In genomic region chr9:3993783-3994182, GRCh38 we compare ENCODE assay signal across 24 cellular contexts.
"Had no signal": no experiment of that assay in that cellular context is flagged by ENCODE, and none has a peak within 500 bp of the region (broad histone marks: within the 10 kb centered on the region; RNA-seq: fewer than 3 reads in every experiment).

No MANE protein-coding gene starts in this region.

- H3K9me3 ChIP-seq: colonic mucosa, right lobe of liver, suprapubic skin had no signal

- H3K36me3 Mint-ChIP-seq: activated naive CD8-positive, alpha-beta T cell treated with anti-CD3 and anti-CD28 coated beads, Interleukin-2, amount 10 ng/mL, durations not matched to agents 7 days and 5 days had no signal

- H3K4me1 Mint-ChIP-seq: activated B cell treated with CpG ODN at 0.5 μM for 24 hours; activated CD4-positive, alpha-beta memory T cell treated with anti-CD3 and anti-CD28 coated beads, Interleukin-2, amount 10 ng/mL, durations not matched to agents 7 days and 5 days; stimulated activated naive CD8-positive, alpha-beta T cell treated with anti-CD3 and anti-CD28 coated beads, Interleukin-15, amount 100 ng/mL, for 72 hours had no signal

- H3K27me3 Mint-ChIP-seq: stimulated activated naive CD8-positive, alpha-beta T cell treated with anti-CD3 and anti-CD28 coated beads, Interleukin-15, amount 100 ng/mL, for 72 hours had no signal

- H3K4me1 ChIP-seq: colonic mucosa, right lobe of liver, suprapubic skin had no signal

- H3K27ac Mint-ChIP-seq: activated B cell treated with CpG ODN at 0.5 μM for 24 hours; activated CD4-positive, alpha-beta memory T cell treated with anti-CD3 and anti-CD28 coated beads, Interleukin-2, amount 10 ng/mL, durations not matched to agents 7 days and 5 days; activated naive CD4-positive, alpha-beta T cell treated with anti-CD3 and anti-CD28 coated beads for 36 hours; activated naive CD8-positive, alpha-beta T cell treated with anti-CD3 and anti-CD28 coated beads, Interleukin-2, amount 10 ng/mL, durations not matched to agents 7 days and 5 days; activated T-cell treated with anti-CD3 and anti-CD28 coated beads, Interleukin-2, amount 50 U/mL, for 72 hours; nephron progenitor cell; stimulated activated naive CD8-positive, alpha-beta T cell treated with anti-CD3 and anti-CD28 coated beads, Interleukin-15, amount 100 ng/mL, for 72 hours had no signal

- ATAC-seq: activated T-cell treated with anti-CD3 and anti-CD28 coated beads, Interleukin-2, amount 50 U/mL, for 72 hours; left colon; stimulated activated naive CD8-positive, alpha-beta T cell treated with anti-CD3 and anti-CD28 coated beads, Interleukin-15, amount 100 ng/mL, for 72 hours had no signal

- H3K27ac ChIP-seq: colonic mucosa, right lobe of liver, skin epidermis, suprapubic skin, tibial nerve had no signal

- H3K4me3 ChIP-seq: colonic mucosa, heart left ventricle, right lobe of liver, skin epidermis, suprapubic skin, tibial nerve had no signal

- DNase-seq: activated B cell treated with CpG ODN at 0.5 μM for 24 hours; activated CD4-positive, alpha-beta memory T cell treated with anti-CD3 and anti-CD28 coated beads, Interleukin-2, amount 10 ng/mL, durations not matched to agents 7 days and 5 days; activated CD4-positive, alpha-beta T cell treated with anti-CD3 and anti-CD28 coated beads for 4 hours; activated effector memory CD4-positive, alpha-beta T cell treated with Interleukin-2 at 50 U/mL for 16 hours; activated naive CD4-positive, alpha-beta T cell treated with anti-CD3 and anti-CD28 coated beads for 36 hours; activated naive CD8-positive, alpha-beta T cell treated with anti-CD3 and anti-CD28 coated beads, Interleukin-2, amount 10 ng/mL, durations not matched to agents 7 days and 5 days; activated T-cell treated with anti-CD3 and anti-CD28 coated beads, Interleukin-2, amount 50 U/mL, for 72 hours; amniotic stem cell; colonic mucosa; heart left ventricle; left colon; mesenchymal stem cell; nephron progenitor cell; occipital lobe; posterior cingulate gyrus; right lobe of liver; stimulated activated CD4-positive, alpha-beta T cell treated with anti-CD3 and anti-CD28 coated beads, Interleukin-1b, Interleukin-23, amount 100 ng/mL, for 48 hours; stimulated activated naive CD8-positive, alpha-beta T cell treated with anti-CD3 and anti-CD28 coated beads, Interleukin-15, amount 100 ng/mL, for 72 hours had no signal

- FAIRE-seq: bronchial epithelial cell, keratinocyte, TTC549 had no signal

- H3K4me3 Mint-ChIP-seq: activated B cell treated with CpG ODN at 0.5 μM for 24 hours; activated CD4-positive, alpha-beta memory T cell treated with anti-CD3 and anti-CD28 coated beads, Interleukin-2, amount 10 ng/mL, durations not matched to agents 7 days and 5 days; activated naive CD4-positive, alpha-beta T cell treated with anti-CD3 and anti-CD28 coated beads for 36 hours; activated naive CD8-positive, alpha-beta T cell treated with anti-CD3 and anti-CD28 coated beads, Interleukin-2, amount 10 ng/mL, durations not matched to agents 7 days and 5 days; activated T-cell treated with anti-CD3 and anti-CD28 coated beads, Interleukin-2, amount 50 U/mL, for 72 hours; nephron progenitor cell; stimulated activated naive CD8-positive, alpha-beta T cell treated with anti-CD3 and anti-CD28 coated beads, Interleukin-15, amount 100 ng/mL, for 72 hours had no signal

- H3K27me3 ChIP-seq: colonic mucosa, heart left ventricle, right lobe of liver, suprapubic skin, tibial nerve had no signal

- H3K36me3 ChIP-seq: colonic mucosa, heart left ventricle, right lobe of liver, suprapubic skin, tibial nerve had no signal
